ENCODE assay signal across 17 cellular contexts in genomic region chr2:130854301-130854700, GRCh38. TPM values are rescaled to one million over a fixed set of nuclear protein-coding genes. Genes with fewer than 3 reads are reported as not detected.
DNase-seq lines count a peak whose midpoint lies in the region; ATAC-seq and TF ChIP-seq lines count a peak whose summit lies in the region.
"Had no signal": no experiment of that assay in that cellular context is flagged by ENCODE, and none has a peak within 500 bp of the region (broad histone marks: within the 10 kb centered on the region; RNA-seq: fewer than 3 reads in every experiment).

No MANE protein-coding gene starts in this region.

- no peak overlapping the region for H3K9ac ChIP-seq in mesenchymal stem cell (ENCODE audit: low read length)
- H3K9ac ChIP-seq: GM23248 had no signal

- ATAC-seq in lower lobe of right lung = no peak
- no peak for ATAC-seq in GM18511 (IDR thresholded peaks at IDR 0.05; ENCODE audit: unreplicated experiment)
- ATAC-seq: CD8-positive, alpha-beta T cell; K562 had no signal

- H3K9me3 ChIP-seq in lower lobe of right lung = no peaks in the 10 kb centered on the region
- no peaks in the 10 kb centered on the region for H3K9me3 ChIP-seq in sigmoid colon
- H3K9me3 ChIP-seq in mesenchymal stem cell (ENCODE audit: control insufficient read depth, low read length) = no peaks in the 10 kb centered on the region
- H3K9me3 ChIP-seq in vagina = no peaks in the 10 kb centered on the region
- H3K9me3 ChIP-seq: BE2C had no signal

- H3K27ac ChIP-seq in lower lobe of right lung (no peak overlapping the region), sigmoid colon (no peak overlapping the region), mesenchymal stem cell (ENCODE audit: low read length, poor library complexity, severe bottlenecking) (no peak overlapping the region), vagina (no peak overlapping the region)
- H3K27ac ChIP-seq: GM23248 had no signal

- no peak for TF ChIP-seq POLR2A in sigmoid colon (IDR thresholded peaks at IDR 0.05)
- TF ChIP-seq POLR2A in vagina (IDR thresholded peaks at IDR 0.05) = no peak

- no peak overlapping the region for H4K91ac ChIP-seq in mesenchymal stem cell (ENCODE audit: low read length)

- no peaks in the 10 kb centered on the region for H3K4me1 ChIP-seq in lower lobe of right lung
- H3K4me1 ChIP-seq in sigmoid colon = no peaks in the 10 kb centered on the region
- peaks cover 2% of the 10 kb centered on the region for H3K4me1 ChIP-seq in mesenchymal stem cell (ENCODE audit: control insufficient read depth, insufficient read depth, low read depth, low read length)
- peaks cover 5% of the 10 kb centered on the region for H3K4me1 ChIP-seq in vagina
- H3K4me1 ChIP-seq: BE2C had no signal

- H2BK15ac ChIP-seq in mesenchymal stem cell (ENCODE audit: low read depth, poor library complexity, severe bottlenecking) = no peak overlapping the region

- TF ChIP-seq CTCF in lower lobe of right lung (IDR thresholded peaks at IDR 0.05) = no peak
- TF ChIP-seq CTCF in sigmoid colon (IDR thresholded peaks at IDR 0.05) = no peak
- no peak for TF ChIP-seq CTCF in vagina (IDR thresholded peaks at IDR 0.05)

- H3K4me2 ChIP-seq in mesenchymal stem cell (ENCODE audit: low read length, poor library complexity, severe bottlenecking) = no peak overlapping the region

- H2BK12ac ChIP-seq in mesenchymal stem cell (ENCODE audit: low read length in 2 of 2) = no peak overlapping the region

- no peak overlapping the region for H3K18ac ChIP-seq in mesenchymal stem cell (ENCODE audit: low read depth in 1 of 2, low read length in 2 of 2)

- H3K4ac ChIP-seq in mesenchymal stem cell (ENCODE audit: low read depth in 1 of 2, low read length in 2 of 2) = no peak overlapping the region

- intact Hi-C loops in lower lobe of right lung (cut with DNase I) (no loop called here), sigmoid colon (cut with DNase I) (no loop called here), vagina (cut with DNase I) (no loop called here)

- no peak overlapping the region for H2AFZ ChIP-seq in mesenchymal stem cell (ENCODE audit: low read depth, low read length)
- H2AFZ ChIP-seq: GM23248 had no signal

- no peak overlapping the region for H3K4me3 ChIP-seq in H7 (ENCODE audit: insufficient read depth, low read depth, low read length)
- no peak overlapping the region for H3K4me3 ChIP-seq in lower lobe of right lung
- H3K4me3 ChIP-seq in sigmoid colon = no peak overlapping the region
- H3K4me3 ChIP-seq in mesenchymal stem cell (ENCODE audit: insufficient read depth in 1 of 2, low read depth in 1 of 2, low read length in 2 of 2) = no peak overlapping the region
- no peak overlapping the region for H3K4me3 ChIP-seq in vagina
- H3K4me3 ChIP-seq: GM23248, K562 had no signal

- no peak overlapping the region for H3K23ac ChIP-seq in mesenchymal stem cell (ENCODE audit: low read length in 2 of 2)

- H3K79me1 ChIP-seq in mesenchymal stem cell (replicated peaks; ENCODE audit: low read length, poor library complexity, severe bottlenecking) = no peaks in the 10 kb centered on the region

- H4K8ac ChIP-seq in mesenchymal stem cell (ENCODE audit: low read length) = no peak overlapping the region

- WGBS in sigmoid colon, 2 donors = 68 to 82% methylated on average over 5 of the region's 5 CpGs
- 65% methylated on average over 5 of the region's 5 CpGs for WGBS in mesenchymal stem cell

- peak; percentile 27 for DNase-seq in H7
- peak; percentile 24 for DNase-seq in lower lobe of right lung
- peak; percentile 17 for DNase-seq in sigmoid colon
- DNase-seq in mesenchymal stem cell = no peak
- DNase-seq in NCI-H524 treated with DMSO at 0.1 percent for 48 hours (lab: John Stamatoyannopoulos, UW) = no peak
- DNase-seq in vagina (ENCODE audit: extremely low spot score in 2 of 2) = no peak
- DNase-seq: ACHN; BE2C; Calu3; CD8-positive, alpha-beta T cell; DMS79 treated with DMSO at 0.1 percent for 48 hours; GF-D8; GM23248; HCEC 1CT; IMR-90 had no signal

- H3K27me3 ChIP-seq in H7 (ENCODE audit: control insufficient read depth, insufficient read depth, low read length) = no peaks in the 10 kb centered on the region
- no peaks in the 10 kb centered on the region for H3K27me3 ChIP-seq in lower lobe of right lung (ENCODE audit: low read depth)
- H3K27me3 ChIP-seq in sigmoid colon = no peaks in the 10 kb centered on the region
- H3K27me3 ChIP-seq in mesenchymal stem cell (ENCODE audit: control insufficient read depth in 1 of 2, insufficient read depth in 1 of 2, low read length in 2 of 2) = peaks cover 11 to 18% of the 10 kb centered on the region in 2 experiments
- H3K27me3 ChIP-seq in vagina = no peaks in the 10 kb centered on the region
- H3K27me3 ChIP-seq: BE2C had no signal

- no peak overlapping the region for H2AK5ac ChIP-seq in mesenchymal stem cell (ENCODE audit: low read length, severe bottlenecking)

- H2BK120ac ChIP-seq in mesenchymal stem cell (ENCODE audit: low read depth, low read length) = no peak overlapping the region

- H3K36me3 ChIP-seq in H7 (replicated peaks; ENCODE audit: control insufficient read depth, insufficient read depth, low read length) (no peaks in the 10 kb centered on the region), lower lobe of right lung (no peaks in the 10 kb centered on the region), sigmoid colon (no peaks in the 10 kb centered on the region), mesenchymal stem cell (ENCODE audit: control insufficient read depth in 1 of 2, insufficient read depth in 2 of 2, low read depth in 1 of 2, low read length in 2 of 2) (no peaks in the 10 kb centered on the region), vagina (no peaks in the 10 kb centered on the region)
- H3K36me3 ChIP-seq: BE2C had no signal

- TF ChIP-seq EP300 in sigmoid colon (IDR thresholded peaks at IDR 0.05) = no peak

- no peak overlapping the region for H2BK5ac ChIP-seq in mesenchymal stem cell (ENCODE audit: low read depth, low read length, poor library complexity, severe bottlenecking)

- H3K14ac ChIP-seq in mesenchymal stem cell (ENCODE audit: low read length in 2 of 2) = no peak overlapping the region

RNA-seq across cellular contexts. Expression of gene ARHGEF4, which starts 17.6 kb away (rescaled TPM):
- total RNA-seq in H7 (2014; rRNA removed; shearing (Covaris generic)) = 15.3 and 15.6 TPM in 2 replicates
- 9.1 TPM for total RNA-seq in lower lobe of right lung
- 10 to 100 TPM; 15.8 to 32.4 (median 20.6) TPM for total RNA-seq in sigmoid colon
- polyA plus RNA-seq in sigmoid colon = 1 to 10 TPM in 2 of 3 donors, not detected in 1; 1.7 to 3.0 TPM
- polyA plus RNA-seq in mesenchymal stem cell (2013, experiment 1 of 2) = 0.37 TPM
- polyA plus RNA-seq in mesenchymal stem cell (2013, experiment 2 of 2) = 0.60 TPM
- 116 TPM for total RNA-seq in vagina
- total RNA-seq: K562 had no signal
- polyA plus RNA-seq: K562 had no signal

Comparison
In these comparisons a context has a peak if more than half of its experiments do, and no peak if none do; other contexts are left out.
1. DNase-seq: peak in H7 (single experiment), lower lobe of right lung (single experiment) and sigmoid colon (single experiment); none in mesenchymal stem cell (single experiment), NCI-H524 treated with DMSO at 0.1 percent for 48 hours (single experiment) and vagina (0 of 2).